In the genomic region with DNA sequence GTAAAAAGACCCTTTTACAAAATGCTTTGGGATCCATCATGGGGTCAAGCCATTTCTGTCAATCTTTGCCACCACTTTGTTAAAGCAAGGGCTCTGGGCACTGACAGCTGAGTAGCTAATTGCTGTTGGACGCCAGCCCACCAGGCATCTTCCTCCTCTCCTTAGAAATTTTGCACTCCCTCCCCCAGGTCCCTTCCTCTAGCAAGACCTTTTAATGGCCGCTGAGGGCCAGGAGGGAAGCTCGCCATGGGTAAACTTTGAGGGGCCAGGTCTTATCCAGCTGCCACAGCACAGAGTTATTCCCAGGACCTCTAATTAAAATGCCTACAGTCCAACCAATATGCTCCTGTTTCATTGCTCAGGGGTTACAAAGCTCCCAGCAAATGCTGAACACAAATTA, we compare ENCODE assay signal across 16 cellular contexts. TPM values are rescaled to one million over a fixed set of nuclear protein-coding genes. Genes with fewer than 3 reads are reported as not detected.
DNase-seq lines count a peak whose midpoint lies in the region; ATAC-seq and TF ChIP-seq lines count a peak whose summit lies in the region.
"Had no signal": no experiment of that assay in that cellular context is flagged by ENCODE, and none has a peak within 500 bp of the region (broad histone marks: within the 10 kb centered on the region; RNA-seq: fewer than 3 reads in every experiment).

No MANE protein-coding gene starts in this region.

- H3K36me3 Mint-ChIP-seq in activated naive CD8-positive, alpha-beta T cell treated with anti-CD3 and anti-CD28 coated beads for 36 hours: peaks cover 9% of the 10 kb centered on the region
- H3K36me3 Mint-ChIP-seq in activated naive CD8-positive, alpha-beta T cell treated with anti-CD3 and anti-CD28 coated beads, Interleukin-2, amount 50 U/mL, for 24 hours (ENCODE audit: low read depth): peaks cover 2% of the 10 kb centered on the region
- H3K36me3 Mint-ChIP-seq in T-cell: peaks cover 36% of the 10 kb centered on the region
- H3K36me3 Mint-ChIP-seq in neural crest cell (ENCODE audit: low read depth): peaks cover 2% of the 10 kb centered on the region

- DNase-seq in activated naive CD8-positive, alpha-beta T cell treated with anti-CD3 and anti-CD28 coated beads for 36 hours: no peak
- DNase-seq in activated naive CD8-positive, alpha-beta T cell treated with anti-CD3 and anti-CD28 coated beads, Interleukin-2, amount 50 U/mL, for 24 hours: no peak
- DNase-seq in T-cell (no peak), neural crest cell (ENCODE audit: low read depth, low spot score) (no peak), Ammon's horn (ENCODE audit: low spot score) (no peak), HK-2 (ENCODE audit: unreplicated experiment) (no peak)
- DNase-seq: CD4-positive, CD25-positive, alpha-beta regulatory T cell; GDM1; KBM-7; MV-4-11; NCI-H1694; NCI-H526 treated with DMSO at 0.1 percent for 48 hours; SIG-M5 had no signal

- no peaks in the 10 kb centered on the region for H3K27me3 Mint-ChIP-seq in activated naive CD8-positive, alpha-beta T cell treated with anti-CD3 and anti-CD28 coated beads for 36 hours
- no peaks in the 10 kb centered on the region for H3K27me3 Mint-ChIP-seq in activated naive CD8-positive, alpha-beta T cell treated with anti-CD3 and anti-CD28 coated beads, Interleukin-2, amount 50 U/mL, for 24 hours
- H3K27me3 Mint-ChIP-seq in T-cell (no peaks in the 10 kb centered on the region), neural crest cell (ENCODE audit: low read depth) (no peaks in the 10 kb centered on the region)
- H3K27me3 Mint-ChIP-seq: B cell; CD4-positive, CD25-positive, alpha-beta regulatory T cell had no signal

- POLR2A ChIA-PET in T-cell (lab: Charles Lee): interaction anchor here (0.5 to 1.3 kb wide), 6 partner anchors 11 to 663 kb away, joined by 3 to 14 read pairs (median 4); partner anchors contain the start of gene SCML4 (in 1 of the 2)

- H3K4me3 Mint-ChIP-seq in activated naive CD8-positive, alpha-beta T cell treated with anti-CD3 and anti-CD28 coated beads for 36 hours: no peak overlapping the region
- no peak overlapping the region for H3K4me3 Mint-ChIP-seq in activated naive CD8-positive, alpha-beta T cell treated with anti-CD3 and anti-CD28 coated beads, Interleukin-2, amount 50 U/mL, for 24 hours
- H3K4me3 Mint-ChIP-seq in T-cell (no peak overlapping the region), neural crest cell (peak overlapping the region; percentile 25)
- H3K4me3 Mint-ChIP-seq: B cell; CD4-positive, CD25-positive, alpha-beta regulatory T cell had no signal

- CTCF ChIA-PET in T-cell (lab: Charles Lee): interaction anchor here in 1 of 2 donors (0.9 kb wide), 2 partner anchors 60 to 98 kb away, joined by 4 to 5 read pairs; no protein-coding TSS in a partner anchor

- no peak for TF ChIP-seq CTCF in neural crest cell (conservative IDR thresholded peaks at IDR 0.05)

- peak overlapping the region; percentile 7 for H3K27ac Mint-ChIP-seq in activated naive CD8-positive, alpha-beta T cell treated with anti-CD3 and anti-CD28 coated beads for 36 hours
- no peak overlapping the region for H3K27ac Mint-ChIP-seq in activated naive CD8-positive, alpha-beta T cell treated with anti-CD3 and anti-CD28 coated beads, Interleukin-2, amount 50 U/mL, for 24 hours
- peak overlapping the region; percentile 29 to 63 for H3K27ac Mint-ChIP-seq in T-cell
- H3K27ac Mint-ChIP-seq in neural crest cell (ENCODE audit: unreplicated experiment): no peak overlapping the region
- H3K27ac Mint-ChIP-seq: B cell had no signal

- H3K9me3 Mint-ChIP-seq in activated naive CD8-positive, alpha-beta T cell treated with anti-CD3 and anti-CD28 coated beads for 36 hours: no peaks in the 10 kb centered on the region
- no peaks in the 10 kb centered on the region for H3K9me3 Mint-ChIP-seq in activated naive CD8-positive, alpha-beta T cell treated with anti-CD3 and anti-CD28 coated beads, Interleukin-2, amount 50 U/mL, for 24 hours
- H3K9me3 Mint-ChIP-seq in T-cell (no peaks in the 10 kb centered on the region), neural crest cell (peaks cover 2% of the 10 kb centered on the region)
- H3K9me3 Mint-ChIP-seq: CD4-positive, CD25-positive, alpha-beta regulatory T cell had no signal

- peaks cover 58% of the 10 kb centered on the region for H3K4me1 Mint-ChIP-seq in activated naive CD8-positive, alpha-beta T cell treated with anti-CD3 and anti-CD28 coated beads for 36 hours
- peaks cover 66% of the 10 kb centered on the region for H3K4me1 Mint-ChIP-seq in activated naive CD8-positive, alpha-beta T cell treated with anti-CD3 and anti-CD28 coated beads, Interleukin-2, amount 50 U/mL, for 24 hours
- H3K4me1 Mint-ChIP-seq in T-cell (peaks cover 80 to 82% (median 80%) of the 10 kb centered on the region in 3 donors), neural crest cell (peaks cover 29% of the 10 kb centered on the region)

- no peak for ATAC-seq in activated naive CD8-positive, alpha-beta T cell treated with anti-CD3 and anti-CD28 coated beads, Interleukin-2, amount 50 U/mL, for 24 hours
- ATAC-seq in T-cell (replicated peaks in 1 of 4) (no peak), HG03097 (IDR thresholded peaks at IDR 0.05; ENCODE audit: low FRiP score, unreplicated experiment) (no peak)
- ATAC-seq: HCT116 had no signal

RNA-seq across cellular contexts. Expression of gene SCML4, which starts 16.9 kb away (rescaled TPM):
- 10 to 100 TPM; 15.3 to 16.3 TPM for total RNA-seq in activated naive CD8-positive, alpha-beta T cell treated with anti-CD3 and anti-CD28 coated beads for 36 hours
- 100 to 1,000 TPM in 1 of 5 donors, 10 to 100 TPM in 4; 71.4 to 106 (median 82.3) TPM for total RNA-seq in T-cell
- total RNA-seq in neural crest cell: 0.39 and 0.86 TPM in 2 replicates

Comparison
In these comparisons a context has a peak if more than half of its experiments do, and no peak if none do; other contexts are left out.
1. H3K27ac Mint-ChIP-seq: peak in activated naive CD8-positive, alpha-beta T cell treated with anti-CD3 and anti-CD28 coated beads for 36 hours (single experiment) and T-cell (2 of 2); none in activated naive CD8-positive, alpha-beta T cell treated with anti-CD3 and anti-CD28 coated beads, Interleukin-2, amount 50 U/mL, for 24 hours (single experiment) and neural crest cell (single experiment).
2. RNA of gene SCML4, which starts 16.9 kb away (total RNA-seq): 71.4 to 106 TPM in T-cell; 15.3 to 16.3 TPM in activated naive CD8-positive, alpha-beta T cell treated with anti-CD3 and anti-CD28 coated beads for 36 hours and 0.39 to 0.86 TPM in neural crest cell; every median in the first group is over 4 times any median in the second.